ENCODE assay signal across 21 cellular contexts in genomic region chr4:184628103-184628502, GRCh38. TPM values are rescaled to one million over a fixed set of nuclear protein-coding genes. Genes with fewer than 3 reads are reported as not detected.
A peak's percentile ranks its signal among the peaks of the same experiment; 100 is the strongest.
DNase-seq lines count a peak whose midpoint lies in the region; ATAC-seq, FAIRE-seq and TF ChIP-seq lines count a peak whose summit lies in the region.
"Had no signal": no experiment of that assay in that cellular context is flagged by ENCODE, and none has a peak within 500 bp of the region (broad histone marks: within the 10 kb centered on the region; RNA-seq: fewer than 3 reads in every experiment).

No MANE protein-coding gene starts in this region.

- H3K4me3 Mint-ChIP-seq in activated CD8-positive, alpha-beta memory T cell treated with anti-CD3 and anti-CD28 coated beads, Interleukin-2, amount 10 ng/mL, durations not matched to agents 7 days and 5 days: no peak overlapping the region

- H3K9me3 Mint-ChIP-seq in activated CD8-positive, alpha-beta memory T cell treated with anti-CD3 and anti-CD28 coated beads, Interleukin-2, amount 10 ng/mL, durations not matched to agents 7 days and 5 days (ENCODE audit: low read depth): no peaks in the 10 kb centered on the region

- TF ChIP-seq POLR2A in H1 (IDR thresholded peaks at IDR 0.05; ENCODE audit: control extremely low read depth in 1 of 2, low read depth in 2 of 2, low read length in 2 of 2): no peak

- no peaks in the 10 kb centered on the region for H3K23me2 ChIP-seq in H1 (ENCODE audit: low read depth, low read length)

- TF ChIP-seq CTCF in SK-N-SH (IDR thresholded peaks at IDR 0.05): no peak
- TF ChIP-seq CTCF in H1 (IDR thresholded peaks at IDR 0.05; ENCODE audit: control extremely low read depth in 1 of 3, insufficient read depth in 1 of 3, low read depth in 1 of 3, low read length in 3 of 3): no peak
- TF ChIP-seq CTCF in dorsolateral prefrontal cortex (IDR thresholded peaks at IDR 0.05 in 54 of 56, conservative IDR thresholded peaks at IDR 0.05 in 2 of 56; ENCODE audit: low read depth in 1 of 56, partially characterized antibody in 56 of 56): no peak
- TF ChIP-seq CTCF in WERI-Rb-1 (IDR thresholded peaks at IDR 0.05; ENCODE audit: low read depth, low read length): no peak

- peak overlapping the region; percentile 24 for H3K27ac Mint-ChIP-seq in activated CD8-positive, alpha-beta memory T cell treated with anti-CD3 and anti-CD28 coated beads, Interleukin-2, amount 10 ng/mL, durations not matched to agents 7 days and 5 days

- no peaks in the 10 kb centered on the region for H3K27me3 ChIP-seq in SK-N-SH (ENCODE audit: insufficient read depth)
- H3K27me3 ChIP-seq in H1 (replicated peaks in 1 of 4; ENCODE audit: control insufficient read depth in 3 of 4, extremely low read depth in 1 of 4, insufficient read depth in 3 of 4, low read length in 3 of 4): no peaks in the 10 kb centered on the region
- H3K27me3 ChIP-seq in mesenchymal stem cell (ENCODE audit: control insufficient read depth in 1 of 2, insufficient read depth in 1 of 2, low read length in 2 of 2): no peaks in the 10 kb centered on the region
- no peaks in the 10 kb centered on the region for H3K27me3 ChIP-seq in dorsolateral prefrontal cortex
- H3K27me3 ChIP-seq in WERI-Rb-1 (ENCODE audit: insufficient read depth, low read depth, severe bottlenecking): no peaks in the 10 kb centered on the region
- H3K27me3 ChIP-seq: BLaER1 treated with 17β-estradiol and CSF1 and Interleukin-3, amounts not matched to agents 10 nM and 100 nM; Peyer's patch had no signal

- no peaks in the 10 kb centered on the region for H3K27me3 Mint-ChIP-seq in activated CD8-positive, alpha-beta memory T cell treated with anti-CD3 and anti-CD28 coated beads, Interleukin-2, amount 10 ng/mL, durations not matched to agents 7 days and 5 days

- H2BK15ac ChIP-seq in H1 (ENCODE audit: low read length) (0 out of 2 replicates have a peak overlapping the region, but pooled peaks have one; percentile 13), mesenchymal stem cell (ENCODE audit: low read depth, poor library complexity, severe bottlenecking) (no peak overlapping the region)

- FAIRE-seq in H1 (lab: Jason Lieb, UNC): no peak
- FAIRE-seq: G401.6, GM12878, GM18507 had no signal

- H3K23ac ChIP-seq in H1 (ENCODE audit: insufficient read length): no peak overlapping the region
- no peak overlapping the region for H3K23ac ChIP-seq in mesenchymal stem cell (ENCODE audit: low read length in 2 of 2)

- H3F3A ChIP-seq in SK-N-SH (replicated peaks; ENCODE audit: insufficient read depth): no peaks in the 10 kb centered on the region

- no peaks in the 10 kb centered on the region for H3K9me2 ChIP-seq in SK-N-SH

- peaks cover 49% of the 10 kb centered on the region for H3K4me1 Mint-ChIP-seq in activated CD8-positive, alpha-beta memory T cell treated with anti-CD3 and anti-CD28 coated beads, Interleukin-2, amount 10 ng/mL, durations not matched to agents 7 days and 5 days

- CTCF ChIA-PET in activated CD8-positive, alpha-beta memory T cell treated with anti-CD3 and anti-CD28 coated beads, Interleukin-2, amount 10 ng/mL, durations not matched to agents 7 days and 5 days (lab: Charles Lee): no interaction called here
- CTCF ChIA-PET in SK-N-SH (lab: Yijun Ruan, JAX) (interaction anchor here (1.5 kb wide), 1 partner anchor 14 kb away, joined by 3 read pairs; no protein-coding TSS in a partner anchor), H1 (lab: Charles Lee; ENCODE audit: partially characterized antibody) (interaction anchor here (1.6 to 2.5 kb wide), 2 partner anchors 9 to 461 kb away, joined by 3 to 9 read pairs; no protein-coding TSS in a partner anchor)

- no peak overlapping the region for H4K91ac ChIP-seq in H1 (replicated peaks; ENCODE audit: insufficient read length, low read length)
- H4K91ac ChIP-seq in mesenchymal stem cell (ENCODE audit: low read length): no peak overlapping the region

- no peak for DNase-seq in activated CD8-positive, alpha-beta memory T cell treated with anti-CD3 and anti-CD28 coated beads, Interleukin-2, amount 10 ng/mL, durations not matched to agents 7 days and 5 days
- no peak for DNase-seq in activated CD8-positive, alpha-beta memory T cell treated with anti-CD3 and anti-CD28 coated beads, Interleukin-2, amount 50 U/mL, for 48 hours
- no peak for DNase-seq in SK-N-SH
- DNase-seq in H1 (ENCODE audit: low read depth in 1 of 2, low spot score in 2 of 2): no peak
- no peak for DNase-seq in mesenchymal stem cell
- DNase-seq in dorsolateral prefrontal cortex: no peak
- no peak for DNase-seq in WERI-Rb-1
- DNase-seq: 8988T, DND-41, GM23248, NCI-H187, NCI-H226, NCI-H524 treated with DMSO at 0.1 percent for 48 hours, Peyer's patch had no signal

- H2AFZ ChIP-seq in SK-N-SH (ENCODE audit: low read depth) (no peak overlapping the region), H1 (ENCODE audit: low read length) (no peak overlapping the region), mesenchymal stem cell (ENCODE audit: low read depth, low read length) (no peak overlapping the region)
- H2AFZ ChIP-seq: GM23248 had no signal

- no peaks in the 10 kb centered on the region for H4K20me1 ChIP-seq in SK-N-SH (ENCODE audit: insufficient read depth)
- H4K20me1 ChIP-seq in H1 (replicated peaks in 1 of 2; ENCODE audit: control insufficient read depth in 1 of 2, insufficient read depth in 2 of 2, low read length in 2 of 2): peaks cover 0 to 2% of the 10 kb centered on the region in 2 experiments

- H2AK5ac ChIP-seq in H1 (ENCODE audit: low read depth, low read length): no peak overlapping the region
- H2AK5ac ChIP-seq in mesenchymal stem cell (ENCODE audit: low read length, severe bottlenecking): peak overlapping the region; percentile 69

- intact Hi-C loops in dorsolateral prefrontal cortex (cut with DNase I): no loop called here

- H3K9me3 ChIP-seq in SK-N-SH: no peaks in the 10 kb centered on the region
- H3K9me3 ChIP-seq in H1 (ENCODE audit: insufficient read depth in 2 of 2, low read depth in 1 of 2, low read length in 1 of 2): no peaks in the 10 kb centered on the region
- H3K9me3 ChIP-seq in mesenchymal stem cell (ENCODE audit: control insufficient read depth, low read length): no peaks in the 10 kb centered on the region
- H3K9me3 ChIP-seq in WERI-Rb-1 (ENCODE audit: severe bottlenecking): no peaks in the 10 kb centered on the region
- H3K9me3 ChIP-seq: BLaER1 treated with 17β-estradiol and CSF1 and Interleukin-3, amounts not matched to agents 10 nM and 100 nM; Peyer's patch had no signal

- H4K5ac ChIP-seq in H1 (ENCODE audit: insufficient read length, low read depth, low read length): no peak overlapping the region

- H2BK120ac ChIP-seq in H1 (replicated peaks; ENCODE audit: low read depth, low read length): no peak overlapping the region
- H2BK120ac ChIP-seq in mesenchymal stem cell (ENCODE audit: low read depth, low read length): no peak overlapping the region

- H3K14ac ChIP-seq in H1 (ENCODE audit: insufficient read length) (no peak overlapping the region), mesenchymal stem cell (ENCODE audit: low read length in 2 of 2) (no peak overlapping the region)

- H3K4ac ChIP-seq in H1 (replicated peaks; ENCODE audit: insufficient read length, low read depth, low read length) (no peak overlapping the region), mesenchymal stem cell (ENCODE audit: low read depth in 1 of 2, low read length in 2 of 2) (no peak overlapping the region)

- no peak overlapping the region for H2BK5ac ChIP-seq in H1 (ENCODE audit: low read depth, low read length)
- H2BK5ac ChIP-seq in mesenchymal stem cell (ENCODE audit: low read depth, low read length, poor library complexity, severe bottlenecking): peak overlapping the region; percentile 9

- H3K36me3 ChIP-seq in SK-N-SH (replicated peaks in 1 of 2; ENCODE audit: control insufficient read depth in 1 of 2, insufficient read depth in 2 of 2, low read length in 1 of 2) (peaks cover 59 to 64% of the 10 kb centered on the region in 2 experiments), H1 (ENCODE audit: control insufficient read depth in 2 of 4, insufficient read depth in 4 of 4, low read length in 3 of 4) (peaks cover 0 to 23% (median 20%) of the 10 kb centered on the region in 4 experiments; a peak in 5 of 8 replicates), mesenchymal stem cell (ENCODE audit: control insufficient read depth in 1 of 2, insufficient read depth in 2 of 2, low read depth in 1 of 2, low read length in 2 of 2) (peaks cover 32 to 75% of the 10 kb centered on the region in 2 experiments), WERI-Rb-1 (peaks cover 35% of the 10 kb centered on the region)

- H3K79me1 ChIP-seq in H1 (ENCODE audit: low read depth, low read length) (no peaks in the 10 kb centered on the region), mesenchymal stem cell (replicated peaks; ENCODE audit: low read length, poor library complexity, severe bottlenecking) (peaks cover 5% of the 10 kb centered on the region)

- H2BK12ac ChIP-seq in H1 (ENCODE audit: low read depth, low read length): no peak overlapping the region
- H2BK12ac ChIP-seq in mesenchymal stem cell (ENCODE audit: low read length in 2 of 2): no peak overlapping the region

- no peak overlapping the region for H3K9ac ChIP-seq in SK-N-SH
- no peak overlapping the region for H3K9ac ChIP-seq in H1 (replicated peaks in 1 of 4; ENCODE audit: extremely low read depth in 1 of 4, low read depth in 3 of 4, low read length in 3 of 4)
- no peak overlapping the region for H3K9ac ChIP-seq in mesenchymal stem cell (ENCODE audit: low read length)
- H3K9ac ChIP-seq: BLaER1 treated with 17β-estradiol and CSF1 and Interleukin-3, amounts not matched to agents 10 nM and 100 nM; GM23248 had no signal

- no peak overlapping the region for H4K8ac ChIP-seq in H1 (ENCODE audit: extremely low read depth, insufficient read depth, low read length)
- H4K8ac ChIP-seq in mesenchymal stem cell (ENCODE audit: low read length): no peak overlapping the region

- no peak for TF ChIP-seq EP300 in SK-N-SH (IDR thresholded peaks at IDR 0.05; ENCODE audit: borderline replicate concordance in 1 of 2, low read depth in 1 of 2, low read length in 1 of 2)
- no peak for TF ChIP-seq EP300 in H1 (IDR thresholded peaks at IDR 0.05; ENCODE audit: borderline replicate concordance in 1 of 2, low read depth in 2 of 2, low read length in 2 of 2)

- no peak for TF ChIP-seq RAD21 in SK-N-SH (IDR thresholded peaks at IDR 0.05; ENCODE audit: low read length)
- TF ChIP-seq RAD21 in H1 (IDR thresholded peaks at IDR 0.05 in 1 of 2, conservative IDR thresholded peaks at IDR 0.05 in 1 of 2; ENCODE audit: low read depth in 2 of 2, low read length in 2 of 2): no peak

- H3K79me2 ChIP-seq in SK-N-SH (ENCODE audit: insufficient read depth): no peaks in the 10 kb centered on the region
- no peaks in the 10 kb centered on the region for H3K79me2 ChIP-seq in H1 (ENCODE audit: control insufficient read depth in 1 of 2, insufficient read depth in 2 of 2, low read length in 2 of 2)

- H3K56ac ChIP-seq in H1 (replicated peaks; ENCODE audit: insufficient read length, low read depth, low read length): no peak overlapping the region

- no peak for ATAC-seq in activated CD8-positive, alpha-beta memory T cell treated with anti-CD3 and anti-CD28 coated beads, Interleukin-2, amount 10 ng/mL, durations not matched to agents 7 days and 5 days
- ATAC-seq in HG03432 (IDR thresholded peaks at IDR 0.05; ENCODE audit: unreplicated experiment): no peak
- ATAC-seq: GM12878, HCT116, Right ventricle myocardium inferior had no signal

- no peaks in the 10 kb centered on the region; a peak in 1 of 4 replicates for H3K4me1 ChIP-seq in SK-N-SH (ENCODE audit: control insufficient read depth in 1 of 2, insufficient read depth in 2 of 2, low read depth in 1 of 2, low read length in 1 of 2)
- H3K4me1 ChIP-seq in H1 (replicated peaks in 1 of 4; ENCODE audit: control insufficient read depth in 3 of 4, insufficient read depth in 4 of 4, low read length in 3 of 4): peaks cover 2 to 15% (median 7%) of the 10 kb centered on the region in 4 experiments; a peak in 6 of 7 replicates
- no peaks in the 10 kb centered on the region for H3K4me1 ChIP-seq in mesenchymal stem cell (ENCODE audit: control insufficient read depth, insufficient read depth, low read depth, low read length)
- H3K4me1 ChIP-seq: Peyer's patch had no signal

- no peak overlapping the region for H2BK20ac ChIP-seq in H1 (ENCODE audit: low read length)

- H3K4me2 ChIP-seq in SK-N-SH: no peak overlapping the region
- no peak overlapping the region for H3K4me2 ChIP-seq in H1 (ENCODE audit: insufficient read depth in 1 of 2, low read depth in 2 of 2, low read length in 2 of 2)
- no peak overlapping the region for H3K4me2 ChIP-seq in mesenchymal stem cell (ENCODE audit: low read length, poor library complexity, severe bottlenecking)
- H3K4me2 ChIP-seq: BLaER1 treated with 17β-estradiol and CSF1 and Interleukin-3, amounts not matched to agents 10 nM and 100 nM had no signal

- POLR2A ChIA-PET in SK-N-SH (lab: Yijun Ruan, JAX): no interaction called here
- POLR2A ChIA-PET in H1 (lab: Charles Lee; ENCODE audit: partially characterized antibody): no interaction called here

- 96% methylated on average over 4 of the region's 4 CpGs for WGBS in SK-N-SH (ENCODE audit: low lambda C conversion rate)
- WGBS in H1 (ENCODE audit: extremely low coverage in 1 of 2, insufficient coverage in 1 of 2, insufficient read length in 1 of 2, insufficient replicate concordance in 2 of 2, low coverage in 1 of 2, low lambda C conversion rate in 2 of 2, missing lambda C conversion rate in 1 of 2), 2 experiments: 92% methylated on average over 4 of the region's 4 CpGs; no CpG with 5 or more reads in 1 of the 2 experiments
- 84% methylated on average over 4 of the region's 4 CpGs for WGBS in mesenchymal stem cell

- H3K4me3 ChIP-seq in SK-N-SH (ENCODE audit: low read depth in 2 of 2, low read length in 1 of 2) (no peak overlapping the region), H1 (ENCODE audit: extremely low read depth in 1 of 4, insufficient read depth in 2 of 4, low read depth in 3 of 4, low read length in 4 of 4) (no peak overlapping the region), mesenchymal stem cell (ENCODE audit: insufficient read depth in 1 of 2, low read depth in 1 of 2, low read length in 2 of 2) (no peak overlapping the region), dorsolateral prefrontal cortex (no peak overlapping the region), WERI-Rb-1 (ENCODE audit: low read depth, low read length) (no peak overlapping the region)
- H3K4me3 ChIP-seq: BLaER1 treated with 17β-estradiol and CSF1 and Interleukin-3, amounts not matched to agents 10 nM and 100 nM; GM12878; GM23248; Peyer's patch had no signal

- no peak overlapping the region for H3K18ac ChIP-seq in H1 (ENCODE audit: extremely low read depth, low read length)
- no peak overlapping the region for H3K18ac ChIP-seq in mesenchymal stem cell (ENCODE audit: low read depth in 1 of 2, low read length in 2 of 2)

- peaks cover 80% of the 10 kb centered on the region for H3K36me3 Mint-ChIP-seq in activated CD8-positive, alpha-beta memory T cell treated with anti-CD3 and anti-CD28 coated beads, Interleukin-2, amount 10 ng/mL, durations not matched to agents 7 days and 5 days

- H3K27ac ChIP-seq in SK-N-SH (ENCODE audit: low read depth in 2 of 2, low read length in 1 of 2) (no peak overlapping the region), H1 (ENCODE audit: low read depth, low read length) (no peak overlapping the region), mesenchymal stem cell (ENCODE audit: low read length, poor library complexity, severe bottlenecking) (peak overlapping the region; percentile 18), dorsolateral prefrontal cortex (no peak overlapping the region), WERI-Rb-1 (no peak overlapping the region)
- H3K27ac ChIP-seq: BLaER1 treated with 17β-estradiol and CSF1 and Interleukin-3, amounts not matched to agents 10 nM and 100 nM; GM23248; Peyer's patch had no signal

RNA-seq across cellular contexts. Expression of gene CASP3, which starts 21.1 kb away (rescaled TPM):
- 100 to 1,000 TPM in 1 of 2 experiments, 10 to 100 TPM in 1; 70.7 to 116 TPM for total RNA-seq in activated CD8-positive, alpha-beta memory T cell treated with anti-CD3 and anti-CD28 coated beads, Interleukin-2, amount 10 ng/mL, durations not matched to agents 7 days and 5 days
- 15.5 and 21.8 TPM in 2 replicates for polyA plus RNA-seq in SK-N-SH (2012; rRNA removed)
- polyA plus RNA-seq in SK-N-SH (2012; cell fraction: cytosol; rRNA removed): 24.9 and 30.0 TPM in 2 replicates
- 16.9 and 24.2 TPM in 2 replicates for polyA plus RNA-seq in SK-N-SH (2012; cell fraction: nucleus; rRNA removed)
- total RNA-seq in H1 (2021; fragmentation: NEBNext Ultra II Directional; extraction: Animal tissue kit (Norgen Biotek cat#: 25700)): 81.1 and 82.5 TPM in 2 replicates
- 15.0 and 27.8 TPM in 2 replicates for polyA plus RNA-seq in H1 (2011; rRNA removed)
- polyA plus RNA-seq in H1 (2011; cell fraction: cytosol; rRNA removed): 39.6 TPM
- polyA plus RNA-seq in H1 (2011; cell fraction: nucleus; rRNA removed): 12.9 TPM
- 30.9 to 58.4 TPM (median 37.1 TPM) in 4 replicates for polyA plus RNA-seq in H1 (2012, experiment 1 of 2)
- polyA plus RNA-seq in H1 (2012, experiment 2 of 2): 9.4 TPM
- polyA plus RNA-seq in H1 (2013, experiment 1 of 2): 53.0 TPM
- 56.0 TPM for polyA plus RNA-seq in H1 (2013, experiment 2 of 2)
- polyA minus RNA-seq in H1 (2011; rRNA and poly(A)+ RNA removed): 19.4 and 27.4 TPM in 2 replicates
- 14.6 TPM for polyA minus RNA-seq in H1 (2011; cell fraction: cytosol; rRNA and poly(A)+ RNA removed)
- polyA minus RNA-seq in H1 (2011; cell fraction: nucleus; rRNA and poly(A)+ RNA removed): 15.8 TPM
- polyA plus RNA-seq in mesenchymal stem cell (2013, experiment 1 of 2): 17.8 TPM
- polyA plus RNA-seq in mesenchymal stem cell (2013, experiment 2 of 2): 19.5 TPM
- 10 to 100 TPM in 108 of 120 experiments, 1 to 10 TPM in 12; 6.4 to 17.2 (median 12.2) TPM for total RNA-seq in dorsolateral prefrontal cortex

RNA-seq across cellular contexts. Expression of gene PRIMPOL, which starts 21.4 kb away (rescaled TPM):
- total RNA-seq in activated CD8-positive, alpha-beta memory T cell treated with anti-CD3 and anti-CD28 coated beads, Interleukin-2, amount 10 ng/mL, durations not matched to agents 7 days and 5 days: 10 to 100 TPM; 21.0 to 25.3 TPM
- polyA plus RNA-seq in SK-N-SH (2012; rRNA removed) (8.0 and 11.9 TPM in 2 replicates), H1 (2011; rRNA removed) (2.7 and 4.4 TPM in 2 replicates)
- polyA plus RNA-seq in SK-N-SH (2012; cell fraction: cytosol; rRNA removed): 10.8 and 18.4 TPM in 2 replicates
- 9.5 and 16.9 TPM in 2 replicates for polyA plus RNA-seq in SK-N-SH (2012; cell fraction: nucleus; rRNA removed)
- 5.0 and 6.7 TPM in 2 replicates for total RNA-seq in H1 (2021; fragmentation: NEBNext Ultra II Directional; extraction: Animal tissue kit (Norgen Biotek cat#: 25700))
- 6.3 TPM for polyA plus RNA-seq in H1 (2011; cell fraction: cytosol; rRNA removed)
- 0.97 TPM for polyA plus RNA-seq in H1 (2011; cell fraction: nucleus; rRNA removed)
- 6.3 to 10.6 TPM (median 8.8 TPM) in 4 replicates for polyA plus RNA-seq in H1 (2012, experiment 1 of 2)
- 0.92 TPM for polyA plus RNA-seq in H1 (2012, experiment 2 of 2)
- polyA plus RNA-seq in H1 (2013, experiment 1 of 2): 6.3 TPM
- 6.8 TPM for polyA plus RNA-seq in H1 (2013, experiment 2 of 2)
- polyA minus RNA-seq in H1 (2011; rRNA and poly(A)+ RNA removed): 1.0 and 1.4 TPM in 2 replicates
- polyA minus RNA-seq in H1 (2011; cell fraction: cytosol; rRNA and poly(A)+ RNA removed): 2.4 TPM
- polyA minus RNA-seq in H1 (2011; cell fraction: nucleus; rRNA and poly(A)+ RNA removed): 3.3 TPM
- polyA plus RNA-seq in mesenchymal stem cell (2013, experiment 1 of 2): 3.9 TPM
- polyA plus RNA-seq in mesenchymal stem cell (2013, experiment 2 of 2): 4.3 TPM
- total RNA-seq in dorsolateral prefrontal cortex: 10 to 100 TPM in 118 of 120 experiments, 1 to 10 TPM in 2; 9.5 to 30.5 (median 17.5) TPM
